Comparison of ENCODE assay signal across 10 cellular contexts in the genomic region with DNA sequence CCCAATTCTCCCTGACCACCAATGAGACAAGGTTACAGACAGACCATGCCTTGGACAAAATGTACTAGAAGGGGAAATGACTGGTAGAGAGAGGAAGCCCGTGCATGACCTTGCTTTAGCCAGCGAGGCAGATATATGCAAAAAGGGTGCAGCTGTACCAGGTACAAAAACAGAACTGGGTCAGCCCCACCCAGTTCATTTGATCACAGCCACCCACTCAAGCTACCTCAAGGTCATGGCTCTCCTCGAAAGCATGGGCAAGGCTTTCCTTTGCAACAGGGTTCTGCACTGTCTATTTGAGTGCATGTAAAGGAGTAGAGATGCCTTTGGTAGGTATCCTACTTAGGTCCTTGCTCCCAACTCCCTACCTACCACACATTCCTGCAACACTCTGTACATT. TPM values are rescaled to one million over a fixed set of nuclear protein-coding genes. Genes with fewer than 3 reads are reported as not detected.
A peak's percentile ranks its signal among the peaks of the same experiment; 100 is the strongest.
DNase-seq lines count a peak whose midpoint lies in the region; ATAC-seq and TF ChIP-seq lines count a peak whose summit lies in the region.
"Had no signal": no experiment of that assay in that cellular context is flagged by ENCODE, and none has a peak within 500 bp of the region (broad histone marks: within the 10 kb centered on the region; RNA-seq: fewer than 3 reads in every experiment).

No MANE protein-coding gene starts in this region.

- H3K27me3 ChIP-seq in lung (ENCODE audit: control insufficient read depth, insufficient read depth) = no peaks in the 10 kb centered on the region

- H3K9me3 Mint-ChIP-seq in IgD-negative memory B cell (no peaks in the 10 kb centered on the region), progenitor cell of endocrine pancreas (ENCODE audit: low read depth) (no peaks in the 10 kb centered on the region)

- H3K4me1 Mint-ChIP-seq in IgD-negative memory B cell (peaks cover 52 to 66% (median 54%) of the 10 kb centered on the region in 3 donors), progenitor cell of endocrine pancreas (ENCODE audit: low read depth) (peaks cover 16% of the 10 kb centered on the region)

- peaks cover 0 to 9% of the 10 kb centered on the region in 2 donors for H3K36me3 ChIP-seq in lung (ENCODE audit: control insufficient read depth in 2 of 2, insufficient read depth in 2 of 2, low read length in 2 of 2)

- ATAC-seq in GM18858 (IDR thresholded peaks at IDR 0.05; ENCODE audit: unreplicated experiment) = peak; percentile 75
- ATAC-seq in GM21786 (IDR thresholded peaks at IDR 0.05; ENCODE audit: unreplicated experiment) = peak; percentile 83
- ATAC-seq in lung (ENCODE audit: insufficient read depth, low FRiP score) = peak; percentile 34

- DNase-seq in lung (ENCODE audit: low spot score) = peak; percentile 31
- DNase-seq in progenitor cell of endocrine pancreas (ENCODE audit: low spot score, unreplicated experiment) = no peak
- no peak for DNase-seq in DMS153 treated with DMSO at 0.1 percent for 48 hours (lab: John Stamatoyannopoulos, UW; ENCODE audit: unreplicated experiment)
- DNase-seq in DMS153 (lab: John Stamatoyannopoulos, UW) = no peak
- no peak for DNase-seq in hippocampal formation (lab: John Stamatoyannopoulos, UW)
- DNase-seq: NCI-H82 had no signal

- H3K9me3 ChIP-seq in lung (ENCODE audit: control insufficient read depth in 2 of 2, insufficient read depth in 1 of 2, low read length in 1 of 2) = no peaks in the 10 kb centered on the region

- H3K4me3 Mint-ChIP-seq in IgD-negative memory B cell = peak overlapping the region; percentile 76 to 92 (median 88)
- no peak overlapping the region for H3K4me3 Mint-ChIP-seq in progenitor cell of endocrine pancreas (ENCODE audit: low read depth)

- no peak overlapping the region for H3K4me3 ChIP-seq in lung

- H3K27me3 Mint-ChIP-seq in IgD-negative memory B cell = no peaks in the 10 kb centered on the region
- H3K27me3 Mint-ChIP-seq in progenitor cell of endocrine pancreas = no peaks in the 10 kb centered on the region

- no peak overlapping the region for H3K27ac ChIP-seq in lung (ENCODE audit: low read depth in 1 of 2, low read length in 1 of 2)
- H3K27ac ChIP-seq: HL-60 had no signal

- TF ChIP-seq CTCF in lung (IDR thresholded peaks at IDR 0.05; ENCODE audit: control extremely low read depth, extremely low read depth) (no peak), progenitor cell of endocrine pancreas (IDR thresholded peaks at IDR 0.05; ENCODE audit: unreplicated experiment) (no peak)

- 24 to 50% methylated on average over 3 of the region's 3 CpGs for WGBS in lung, 2 donors

- H3K4me1 ChIP-seq in lung (ENCODE audit: control insufficient read depth in 2 of 2, insufficient read depth in 2 of 2, low read length in 2 of 2) = peaks cover 0 to 3% of the 10 kb centered on the region in 2 donors

- H3K36me3 Mint-ChIP-seq in IgD-negative memory B cell (peaks cover 7% of the 10 kb centered on the region), progenitor cell of endocrine pancreas (ENCODE audit: insufficient read depth) (peaks cover 20% of the 10 kb centered on the region)

- H3K27ac Mint-ChIP-seq in IgD-negative memory B cell = peak overlapping the region; percentile 92 to 100 (median 97)
- no peak overlapping the region for H3K27ac Mint-ChIP-seq in progenitor cell of endocrine pancreas

RNA-seq across cellular contexts. Expression of a gene that starts 33.3 kb away (rescaled TPM):
- polyA plus RNA-seq in IgD-negative memory B cell (115 TPM), lung (10 to 100 TPM; 16.8 to 18.3 TPM)
- total RNA-seq in lung (10 to 100 TPM; 20.5 to 35.2 TPM), progenitor cell of endocrine pancreas (68.7 and 69.4 TPM in 2 replicates)
